Comparison of ENCODE assay signal across 8 cellular contexts in genomic region chr1:121185140-121185708, GRCh38. TPM values are rescaled to one million over a fixed set of nuclear protein-coding genes. Genes with fewer than 3 reads are reported as not detected.
DNase-seq lines count a peak whose midpoint lies in the region; ATAC-seq and TF ChIP-seq lines count a peak whose summit lies in the region.
"Not testable (repeated sequence)": the region's sequence is repeated elsewhere in the genome, so short reads cannot be mapped to it uniquely, and the experiment has no call there.

No MANE protein-coding gene starts in this region.

- not testable (repeated sequence) for H3K27me3 ChIP-seq in GM23248 (replicated peaks; ENCODE audit: insufficient read depth); HUES6 (ENCODE audit: control insufficient read depth, insufficient read depth, low read length); breast epithelium; heart right ventricle; neural cell (ENCODE audit: insufficient read depth, low read depth, low read length); thoracic aorta (replicated peaks; ENCODE audit: insufficient read depth)

- peak overlapping the region; percentile 69 for H3K4me3 ChIP-seq in GM23248
- H3K4me3 ChIP-seq in HUES6 (ENCODE audit: low read depth, low read length) = peak overlapping the region; percentile 51
- H3K4me3 ChIP-seq in breast epithelium = peak overlapping the region; percentile 45 to 67 (median 50)
- H3K4me3 ChIP-seq in heart right ventricle = peak overlapping the region in 9 of 10 donors; percentile 26 to 61 (median 44)
- peak overlapping the region; percentile 41 for H3K4me3 ChIP-seq in neural cell (ENCODE audit: low read length)
- peak overlapping the region; percentile 70 for H3K4me3 ChIP-seq in thoracic aorta

- H3K4me1 ChIP-seq in GM23248 (ENCODE audit: insufficient read depth); HUES6 (ENCODE audit: control insufficient read depth, insufficient read depth, low read length); breast epithelium; heart right ventricle; thoracic aorta (ENCODE audit: control insufficient read depth in 1 of 2, low read depth in 2 of 2): not testable (repeated sequence)

- H3K27ac Mint-ChIP-seq in Calu3 (ENCODE audit: unreplicated experiment) = peak overlapping the region; percentile 75

- peak overlapping the region; percentile 70 for H3K4me3 Mint-ChIP-seq in Calu3 (ENCODE audit: low read depth, unreplicated experiment)

- not testable (repeated sequence) for H3K4me1 Mint-ChIP-seq in Calu3 (ENCODE audit: low read depth, unreplicated experiment)

- not testable (repeated sequence) for H3K27me3 Mint-ChIP-seq in Calu3 (ENCODE audit: unreplicated experiment)

- not testable (repeated sequence) for H4K20me1 ChIP-seq in GM23248 (ENCODE audit: insufficient read depth); neural cell (ENCODE audit: insufficient read depth)

- intact Hi-C loops in Calu3 (cut with micrococcal nuclease; ENCODE audit: unreplicated experiment); breast epithelium (cut with DNase I; ENCODE audit: low total_unique reads); heart right ventricle (cut with DNase I): not testable (repeated sequence)

- CTCF ChIA-PET in Calu3 (lab: Charles Lee) = not testable (repeated sequence)

- peaks cover 14% of the 10 kb centered on the region for H3K36me3 Mint-ChIP-seq in Calu3 (ENCODE audit: insufficient read depth, unreplicated experiment)

- BruUV-seq in Calu3 (replicated peaks; lab: Mats Ljungman, UMichigan) = not testable (repeated sequence)

- peak; percentile 14 to 57 (median 32) for ATAC-seq in heart right ventricle
- peak; percentile 32 for ATAC-seq in thoracic aorta (ENCODE audit: insufficient number of reproducible peaks, low FRiP score, low read depth)

- H3K9ac ChIP-seq in GM23248 (peak overlapping the region; percentile 76), HUES6 (ENCODE audit: low read length) (peak overlapping the region; percentile 55)
- H3K9ac ChIP-seq in neural cell (ENCODE audit: low read length) = not testable (repeated sequence)

- TF ChIP-seq RAD21 in neural cell (conservative IDR thresholded peaks at IDR 0.05) = not testable (repeated sequence)

- H3K9me3 ChIP-seq in GM23248 (ENCODE audit: low read depth); HUES6 (ENCODE audit: control insufficient read depth, insufficient read depth, low read depth, low read length); breast epithelium; heart right ventricle; neural cell (ENCODE audit: low read length); thoracic aorta: not testable (repeated sequence)

- H3K79me2 ChIP-seq in GM23248 (ENCODE audit: insufficient read depth); neural cell (replicated peaks; ENCODE audit: insufficient read depth, low read length): not testable (repeated sequence)

- not testable (repeated sequence) for DNase-seq in Calu3; GM23248; breast epithelium (ENCODE audit: low spot score in 2 of 2); heart right ventricle; thoracic aorta (ENCODE audit: low spot score)
- peak; percentile 3 for DNase-seq in activated CD4-positive, alpha-beta T cell treated with anti-CD3 and anti-CD28 coated beads for 48 hours

- H3K9me2 ChIP-seq in GM23248 (ENCODE audit: insufficient read depth); neural cell (ENCODE audit: insufficient read depth, low read length): not testable (repeated sequence)

- no CpG with 5 or more reads among the region's 48 CpGs for WGBS in GM23248 (ENCODE audit: low coverage in 1 of 2, low lambda C conversion rate in 2 of 2, missing lambda C conversion rate in 2 of 2), 2 experiments
- no CpG with 5 or more reads among the region's 48 CpGs for WGBS in heart right ventricle, 2 donors

- in situ Hi-C loops in GM23248 (cut with MboI) = not testable (repeated sequence)

- H3F3A ChIP-seq in GM23248 (ENCODE audit: insufficient read depth); neural cell (ENCODE audit: insufficient read depth, low read length, poor library complexity, severe bottlenecking): not testable (repeated sequence)

- not testable (repeated sequence) for H3K36me3 ChIP-seq in GM23248 (ENCODE audit: low read depth); HUES6 (ENCODE audit: control insufficient read depth, insufficient read depth, low read length); breast epithelium; heart right ventricle; neural cell (ENCODE audit: insufficient read depth, low read length); thoracic aorta

- TF ChIP-seq EP300 in neural cell (conservative IDR thresholded peaks at IDR 0.05; ENCODE audit: poor library complexity, severe bottlenecking) = not testable (repeated sequence)

- not testable (repeated sequence) for H2AFZ ChIP-seq in GM23248; neural cell (ENCODE audit: low read depth, low read length)

- not testable (repeated sequence) for TF ChIP-seq CTCF in Calu3 (IDR thresholded peaks at IDR 0.05; ENCODE audit: unreplicated experiment); breast epithelium (IDR thresholded peaks at IDR 0.05); heart right ventricle (IDR thresholded peaks at IDR 0.05); neural cell (IDR thresholded peaks at IDR 0.05; ENCODE audit: poor library complexity, severe bottlenecking); thoracic aorta (IDR thresholded peaks at IDR 0.05)

- peak overlapping the region; percentile 75 for H3K27ac ChIP-seq in GM23248
- not testable (repeated sequence) for H3K27ac ChIP-seq in HUES6 (ENCODE audit: low read depth, low read length); neural cell (ENCODE audit: low read length)
- peak overlapping the region; percentile 60 to 88 for H3K27ac ChIP-seq in breast epithelium
- peak overlapping the region in 5 of 10 donors; percentile 41 to 81 (median 75) for H3K27ac ChIP-seq in heart right ventricle
- peak overlapping the region; percentile 69 to 73 for H3K27ac ChIP-seq in thoracic aorta

- H3K9me3 Mint-ChIP-seq in Calu3 (ENCODE audit: low read depth, unreplicated experiment) = not testable (repeated sequence)

- not testable (repeated sequence) for H3K4me2 ChIP-seq in GM23248 (ENCODE audit: unreplicated experiment); neural cell (ENCODE audit: low read length)

- not testable (repeated sequence) for TF ChIP-seq POLR2A in breast epithelium (IDR thresholded peaks at IDR 0.05)

RNA-seq across cellular contexts. Expression of gene SRGAP2C, which starts 0.4 kb away (rescaled TPM):
- total RNA-seq in Calu3 (2022) (19.9 and 22.6 TPM in 2 replicates), breast epithelium (10 to 100 TPM; 17.0 to 37.0 (median 17.7) TPM), heart right ventricle (10 to 100 TPM in 5 of 10 donors, 1 to 10 TPM in 5; 7.6 to 13.4 (median 9.9) TPM), thoracic aorta (10 to 100 TPM; 19.1 to 27.7 TPM)
- total RNA-seq in GM23248 (2014; rRNA removed; shearing (Covaris generic)) = 11.5 and 21.5 TPM in 2 replicates
- polyA plus RNA-seq in GM23248 (2016; fragmentation: Nextera tagmentation; extraction: Ambion mirVana) (13.9 and 15.6 TPM in 2 replicates), heart right ventricle (1 to 10 TPM; 3.3 to 3.4 TPM), neural cell (9.0 and 10.0 TPM in 2 replicates)
- polyA minus RNA-seq in neural cell = 28.0 and 29.5 TPM in 2 replicates

RNA-seq across cellular contexts. Expression of gene FAM72B, which starts 1.1 kb away (rescaled TPM):
- total RNA-seq in Calu3 (2022) (9.6 and 9.8 TPM in 2 replicates), breast epithelium (1 to 10 TPM in 1 of 3 donors, under 1 TPM in 1, not detected in 1; 0.73 to 1.9 TPM), heart right ventricle (1 to 10 TPM in 1 of 10 donors, under 1 TPM in 4, not detected in 5; 0.13 to 1.1 (median 0.34) TPM), thoracic aorta (under 1 TPM; 0.27 to 0.42 TPM)
- total RNA-seq in GM23248 (2014; rRNA removed; shearing (Covaris generic)) = 0.51 and 1.9 TPM in 2 replicates
- polyA plus RNA-seq in GM23248 (2016; fragmentation: Nextera tagmentation; extraction: Ambion mirVana) (2.2 and 3.1 TPM in 2 replicates), heart right ventricle (under 1 TPM; 0.29 to 0.66 TPM), neural cell (2.0 and 2.3 TPM in 2 replicates)
- polyA minus RNA-seq in neural cell = 0.69 and 0.73 TPM in 2 replicates
